ENCODE assay signal across 1 cellular context in the genomic region with DNA sequence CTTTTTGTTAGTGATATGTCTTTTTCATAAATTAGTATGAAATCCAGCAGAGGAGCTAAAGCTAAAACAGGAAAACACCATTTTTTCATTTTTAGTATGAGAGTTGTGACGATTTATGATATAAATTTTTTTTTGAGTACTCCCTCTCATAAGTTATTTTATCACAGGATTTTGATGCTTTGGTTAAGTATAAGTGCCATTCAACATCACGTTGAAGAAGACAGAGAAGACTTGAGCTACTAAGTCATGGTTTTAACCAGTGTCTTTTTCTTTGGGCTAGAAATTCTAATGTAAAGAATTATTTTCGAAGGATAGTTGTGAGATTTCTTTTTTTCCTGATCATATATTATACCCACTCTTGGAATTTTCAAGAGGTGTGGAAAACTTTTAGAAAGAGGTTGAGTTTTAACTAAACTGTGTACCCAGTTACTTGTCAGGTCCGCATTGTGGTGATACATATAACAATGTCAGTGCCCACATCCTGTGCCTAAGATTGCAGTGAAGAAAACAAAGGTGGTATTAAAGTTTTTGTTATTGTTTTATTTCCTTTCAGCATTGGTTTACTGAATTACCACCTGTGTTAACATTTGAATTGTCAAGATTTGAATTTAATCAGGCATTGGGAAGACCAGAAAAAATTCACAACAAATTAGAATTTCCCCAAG.
TF ChIP-seq lines count a peak whose summit lies in the region.

No MANE protein-coding gene starts in this region.

TF ChIP-seq in GM23338, 12 proteins besides CTCF, POLR2A, EP300 and RAD21 (continued from another document):
- TF ChIP-seq CREB1 (CRISPR knock-in tag; IDR thresholded peaks at IDR 0.05; ENCODE audit: low read depth) (no peak), ETS1 (IDR thresholded peaks at IDR 0.05) (no peak), ZNF331 (CRISPR knock-in tag; IDR thresholded peaks at IDR 0.05; ENCODE audit: low read depth) (no peak), EZH2 (IDR thresholded peaks at IDR 0.05; ENCODE audit: low read depth, unreplicated experiment) (no peak), POLR2AphosphoS5 (IDR thresholded peaks at IDR 0.05; ENCODE audit: low read depth) (no peak), ZNF462 (CRISPR knock-in tag; IDR thresholded peaks at IDR 0.05) (no peak), STAT1 (IDR thresholded peaks at IDR 0.05; ENCODE audit: unreplicated experiment) (no peak), NANOG (IDR thresholded peaks at IDR 0.05; ENCODE audit: borderline replicate concordance) (no peak), ZNF114 (CRISPR knock-in tag; IDR thresholded peaks at IDR 0.05) (no peak), JUNB (IDR thresholded peaks at IDR 0.05; ENCODE audit: unreplicated experiment) (no peak)
- TF ChIP-seq, protein P1, sequence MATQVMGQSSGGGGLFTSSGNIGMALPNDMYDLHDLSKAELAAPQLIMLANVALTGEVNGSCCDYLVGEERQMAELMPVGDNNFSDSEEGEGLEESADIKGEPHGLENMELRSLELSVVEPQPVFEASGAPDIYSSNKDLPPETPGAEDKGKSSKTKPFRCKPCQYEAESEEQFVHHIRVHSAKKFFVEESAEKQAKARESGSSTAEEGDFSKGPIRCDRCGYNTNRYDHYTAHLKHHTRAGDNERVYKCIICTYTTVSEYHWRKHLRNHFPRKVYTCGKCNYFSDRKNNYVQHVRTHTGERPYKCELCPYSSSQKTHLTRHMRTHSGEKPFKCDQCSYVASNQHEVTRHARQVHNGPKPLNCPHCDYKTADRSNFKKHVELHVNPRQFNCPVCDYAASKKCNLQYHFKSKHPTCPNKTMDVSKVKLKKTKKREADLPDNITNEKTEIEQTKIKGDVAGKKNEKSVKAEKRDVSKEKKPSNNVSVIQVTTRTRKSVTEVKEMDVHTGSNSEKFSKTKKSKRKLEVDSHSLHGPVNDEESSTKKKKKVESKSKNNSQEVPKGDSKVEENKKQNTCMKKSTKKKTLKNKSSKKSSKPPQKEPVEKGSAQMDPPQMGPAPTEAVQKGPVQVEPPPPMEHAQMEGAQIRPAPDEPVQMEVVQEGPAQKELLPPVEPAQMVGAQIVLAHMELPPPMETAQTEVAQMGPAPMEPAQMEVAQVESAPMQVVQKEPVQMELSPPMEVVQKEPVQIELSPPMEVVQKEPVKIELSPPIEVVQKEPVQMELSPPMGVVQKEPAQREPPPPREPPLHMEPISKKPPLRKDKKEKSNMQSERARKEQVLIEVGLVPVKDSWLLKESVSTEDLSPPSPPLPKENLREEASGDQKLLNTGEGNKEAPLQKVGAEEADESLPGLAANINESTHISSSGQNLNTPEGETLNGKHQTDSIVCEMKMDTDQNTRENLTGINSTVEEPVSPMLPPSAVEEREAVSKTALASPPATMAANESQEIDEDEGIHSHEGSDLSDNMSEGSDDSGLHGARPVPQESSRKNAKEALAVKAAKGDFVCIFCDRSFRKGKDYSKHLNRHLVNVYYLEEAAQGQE (IDR thresholded peaks at IDR 0.05; ENCODE audit: unreplicated experiment): no peak
